Comparison of ENCODE assay signal across 8 cellular contexts in the genomic region with DNA sequence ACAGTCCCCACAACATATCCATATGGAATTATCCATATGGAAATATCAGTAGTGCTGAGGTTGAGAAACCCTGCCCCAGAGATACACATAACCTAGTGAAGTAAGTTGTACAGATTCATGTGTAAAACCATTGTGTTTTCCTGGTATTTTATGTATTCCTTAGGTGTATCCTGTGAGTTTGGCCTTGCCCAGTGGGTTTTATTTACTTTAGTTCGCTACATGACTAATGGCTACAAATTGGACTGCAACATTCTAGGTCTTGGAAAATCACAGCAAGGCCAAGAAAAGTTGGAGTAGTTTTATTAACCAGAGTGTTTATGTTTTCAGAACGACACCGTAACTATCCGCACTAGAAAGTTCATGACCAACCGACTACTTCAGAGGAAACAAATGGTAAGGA. TPM values are rescaled to one million over a fixed set of nuclear protein-coding genes. Genes with fewer than 3 reads are reported as not detected.
DNase-seq lines count a peak whose midpoint lies in the region; ATAC-seq and TF ChIP-seq lines count a peak whose summit lies in the region.

No MANE protein-coding gene starts in this region.

- TF ChIP-seq CTCF in GM12864 (IDR thresholded peaks at IDR 0.05; ENCODE audit: low read depth, low read length, missing control alignments) = no peak
- TF ChIP-seq CTCF in esophagus squamous epithelium (IDR thresholded peaks at IDR 0.05) = no peak

- 54 to 66% methylated on average over 5 of the region's 5 CpGs for WGBS in esophagus squamous epithelium, 2 donors

- H3K4me1 ChIP-seq in SJSA1 (replicated peaks) (peaks cover 9% of the 10 kb centered on the region), esophagus squamous epithelium (peaks cover 14 to 66% (median 28%) of the 10 kb centered on the region in 3 donors)

- H3K4me3 ChIP-seq in GM12864 (ENCODE audit: low read depth, low read length) (peak overlapping the region; percentile 96), SJSA1 (peak overlapping the region; percentile 65), esophagus squamous epithelium (peak overlapping the region; percentile 68 to 88 (median 85))

- ATAC-seq in esophagus mucosa (no peak), left colon (no peak)

- no peak for DNase-seq in GM12864 (ENCODE audit: low read depth)
- no peak for DNase-seq in SJSA1 (ENCODE audit: low read depth in 1 of 2, low spot score in 2 of 2)
- DNase-seq in esophagus squamous epithelium (lab: John Stamatoyannopoulos, UW) = no peak
- peak; percentile 18 for DNase-seq in renal cortical epithelial cell (ENCODE audit: low read depth)
- DNase-seq in left colon = no peak
- no peak for DNase-seq in kidney tubule cell (ENCODE audit: low spot score)
- DNase-seq in ureter (ENCODE audit: low spot score) = no peak

- no peak overlapping the region; the same call in 1 of the 2 replicates for H3K27ac ChIP-seq in SJSA1
- H3K27ac ChIP-seq in esophagus squamous epithelium = peak overlapping the region in 3 of 4 donors; percentile 84 to 90 (median 85)

- no peak for TF ChIP-seq POLR2A in esophagus squamous epithelium (IDR thresholded peaks at IDR 0.05)

- intact Hi-C loops in esophagus squamous epithelium (cut with DNase I) = no loop called here
- intact Hi-C loops in left colon (cut with DNase I, micrococcal nuclease) = no loop called here

- H3K9me3 ChIP-seq in SJSA1 (replicated peaks) = no peaks in the 10 kb centered on the region
- H3K9me3 ChIP-seq in esophagus squamous epithelium = no peaks in the 10 kb centered on the region

- H3K27me3 ChIP-seq in SJSA1 (replicated peaks) (no peaks in the 10 kb centered on the region), esophagus squamous epithelium (no peaks in the 10 kb centered on the region)

- peaks cover 57% of the 10 kb centered on the region for H3K36me3 ChIP-seq in SJSA1
- H3K36me3 ChIP-seq in esophagus squamous epithelium = peaks cover 10 to 51% (median 25%) of the 10 kb centered on the region in 3 donors

RNA-seq across cellular contexts. Expression of a gene that starts 1.4 kb away (rescaled TPM):
- 2,140 and 2,791 TPM in 2 replicates for total RNA-seq in SJSA1 (2014; rRNA removed; shearing (Covaris generic))
- 1,000 to 10,000 TPM; 1,266 to 3,992 (median 2,440) TPM for total RNA-seq in esophagus squamous epithelium
- 1,978 and 2,508 TPM in 2 replicates for total RNA-seq in renal cortical epithelial cell
- 1,500 TPM for total RNA-seq in esophagus mucosa
- total RNA-seq in left colon = 1,000 to 10,000 TPM; 1,176 to 1,208 TPM
- 2,044 TPM for total RNA-seq in ureter

RNA-seq across cellular contexts. Expression of a gene that starts 5.7 kb away (rescaled TPM):
- total RNA-seq in SJSA1 (2014; rRNA removed; shearing (Covaris generic)) = 8.3 and 10.8 TPM in 2 replicates
- 10 to 100 TPM in 3 of 4 donors, 1 to 10 TPM in 1; 8.3 to 13.5 (median 12.0) TPM for total RNA-seq in esophagus squamous epithelium
- total RNA-seq in renal cortical epithelial cell = 16.3 and 17.6 TPM in 2 replicates
- total RNA-seq in esophagus mucosa = 8.3 TPM
- 10 to 100 TPM; 11.2 to 16.9 TPM for total RNA-seq in left colon
- 20.6 TPM for total RNA-seq in ureter
